ENCODE assay signal across 19 cellular contexts in genomic region chr2:64317712-64318475, GRCh38.
A peak's percentile ranks its signal among the peaks of the same experiment; 100 is the strongest.
DNase-seq lines count a peak whose midpoint lies in the region; ATAC-seq lines count a peak whose summit lies in the region.
"Had no signal": no experiment of that assay in that cellular context is flagged by ENCODE, and none has a peak within 500 bp of the region (broad histone marks: within the 10 kb centered on the region; RNA-seq: fewer than 3 reads in every experiment).

No MANE protein-coding gene starts in this region.

- H3K4me1 Mint-ChIP-seq in activated naive CD8-positive, alpha-beta T cell (ENCODE audit: low read depth) = peaks cover 11% of the 10 kb centered on the region
- peaks cover 3% of the 10 kb centered on the region for H3K4me1 Mint-ChIP-seq in activated naive CD8-positive, alpha-beta T cell treated with anti-CD3 and anti-CD28 coated beads for 36 hours
- peaks cover 9 to 17% of the 10 kb centered on the region in 2 donors for H3K4me1 Mint-ChIP-seq in stimulated activated naive B cell treated with anti-CD40 and anti-IgM and Interleukin-4, amounts not matched to agents 10 μg/mL and 1 μg/mL and 100 μg/mL, for 72 hours

- H3K4me1 ChIP-seq in aorta (ENCODE audit: control insufficient read depth in 1 of 2, insufficient read depth in 2 of 2, low read length in 2 of 2) = peaks cover 0 to 4% of the 10 kb centered on the region in 2 donors

- DNase-seq in activated naive CD8-positive, alpha-beta T cell treated with anti-CD3 and anti-CD28 coated beads for 36 hours = no peak
- DNase-seq in RPMI8226 (peak; percentile 17), aorta (no peak), NCI-H128 (lab: John Stamatoyannopoulos, UW; ENCODE audit: unreplicated experiment) (no peak)
- DNase-seq in stimulated activated naive B cell treated with anti-CD40 and anti-IgM and Interleukin-4, amounts not matched to agents 10 μg/mL and 1 μg/mL and 100 μg/mL, for 72 hours = no peak
- DNase-seq in activated naive CD4-positive, alpha-beta T cell treated with Interleukin-2 at 50 U/mL for 16 hours = no peak
- DNase-seq: COR-L47; GM23248; MG63; NCI-H1105; NCI-H187; NK-92 treated with Interleukin-12 subunit alpha and Interleukin-12 subunit beta, amount 100 ng/mL, for 24 hours; PC-9 had no signal

- H3K9me3 Mint-ChIP-seq in activated naive CD8-positive, alpha-beta T cell (ENCODE audit: low read depth) = no peaks in the 10 kb centered on the region
- no peaks in the 10 kb centered on the region for H3K9me3 Mint-ChIP-seq in activated naive CD8-positive, alpha-beta T cell treated with anti-CD3 and anti-CD28 coated beads for 36 hours
- peaks cover 0 to 2% of the 10 kb centered on the region in 2 donors for H3K9me3 Mint-ChIP-seq in stimulated activated naive B cell treated with anti-CD40 and anti-IgM and Interleukin-4, amounts not matched to agents 10 μg/mL and 1 μg/mL and 100 μg/mL, for 72 hours

- ATAC-seq in HG02678 (IDR thresholded peaks at IDR 0.05; ENCODE audit: unreplicated experiment) (peak; percentile 49), aorta (ENCODE audit: low FRiP score) (no peak)
- peak; percentile 65 to 76 for ATAC-seq in stimulated activated naive B cell treated with anti-CD40 and anti-IgM and Interleukin-4, amounts not matched to agents 10 μg/mL and 1 μg/mL and 100 μg/mL, for 72 hours (replicated peaks)
- ATAC-seq: HCT116, Right ventricle myocardium inferior had no signal

- H3K4me3 Mint-ChIP-seq in activated naive CD8-positive, alpha-beta T cell = no peak overlapping the region
- no peak overlapping the region for H3K4me3 Mint-ChIP-seq in activated naive CD8-positive, alpha-beta T cell treated with anti-CD3 and anti-CD28 coated beads for 36 hours
- peak overlapping the region in 1 of 2 donors; percentile 0 for H3K4me3 Mint-ChIP-seq in stimulated activated naive B cell treated with anti-CD40 and anti-IgM and Interleukin-4, amounts not matched to agents 10 μg/mL and 1 μg/mL and 100 μg/mL, for 72 hours

- 96% methylated on average over 2 of the region's 2 CpGs for WGBS in aorta, 2 donors

- H3K9me3 ChIP-seq in aorta (ENCODE audit: control insufficient read depth, low read length) = no peaks in the 10 kb centered on the region
- H3K9me3 ChIP-seq: MG63 had no signal

- no peaks in the 10 kb centered on the region for H3K27me3 ChIP-seq in aorta (ENCODE audit: control insufficient read depth in 1 of 2, insufficient read depth in 2 of 2, low read length in 1 of 2)
- H3K27me3 ChIP-seq: BLaER1 treated with 17β-estradiol and CSF1 and Interleukin-3, amounts not matched to agents 10 nM and 100 nM had no signal

- H3K4me3 ChIP-seq in aorta (ENCODE audit: low read length in 2 of 2) = no peak overlapping the region
- H3K4me3 ChIP-seq: BLaER1 treated with 17β-estradiol and CSF1 and Interleukin-3, amounts not matched to agents 10 nM and 100 nM; GM23248; MG63; PC-9; SK-N-MC had no signal

- no peaks in the 10 kb centered on the region for H3K36me3 Mint-ChIP-seq in activated naive CD8-positive, alpha-beta T cell
- H3K36me3 Mint-ChIP-seq in activated naive CD8-positive, alpha-beta T cell treated with anti-CD3 and anti-CD28 coated beads for 36 hours = no peaks in the 10 kb centered on the region
- no peaks in the 10 kb centered on the region for H3K36me3 Mint-ChIP-seq in stimulated activated naive B cell treated with anti-CD40 and anti-IgM and Interleukin-4, amounts not matched to agents 10 μg/mL and 1 μg/mL and 100 μg/mL, for 72 hours

- no peaks in the 10 kb centered on the region for H3K27me3 Mint-ChIP-seq in activated naive CD8-positive, alpha-beta T cell
- H3K27me3 Mint-ChIP-seq in activated naive CD8-positive, alpha-beta T cell treated with anti-CD3 and anti-CD28 coated beads for 36 hours = no peaks in the 10 kb centered on the region
- H3K27me3 Mint-ChIP-seq in stimulated activated naive B cell treated with anti-CD40 and anti-IgM and Interleukin-4, amounts not matched to agents 10 μg/mL and 1 μg/mL and 100 μg/mL, for 72 hours = peaks cover 11 to 14% of the 10 kb centered on the region in 2 donors

- peak overlapping the region; percentile 2 for H3K27ac Mint-ChIP-seq in activated naive CD8-positive, alpha-beta T cell
- H3K27ac Mint-ChIP-seq in activated naive CD8-positive, alpha-beta T cell treated with anti-CD3 and anti-CD28 coated beads for 36 hours = no peak overlapping the region
- H3K27ac Mint-ChIP-seq in stimulated activated naive B cell treated with anti-CD40 and anti-IgM and Interleukin-4, amounts not matched to agents 10 μg/mL and 1 μg/mL and 100 μg/mL, for 72 hours = peak overlapping the region; percentile 44

- no peak overlapping the region for H3K27ac ChIP-seq in aorta (ENCODE audit: low read depth in 1 of 2, low read length in 2 of 2)
- H3K27ac ChIP-seq: BLaER1 treated with 17β-estradiol and CSF1 and Interleukin-3, amounts not matched to agents 10 nM and 100 nM; GM23248; PC-9; SK-N-MC had no signal

- intact Hi-C loops in aorta (cut with DNase I) = no loop called here

- H3K36me3 ChIP-seq in aorta (ENCODE audit: control insufficient read depth in 1 of 2, insufficient read depth in 2 of 2, low read length in 1 of 2) = no peaks in the 10 kb centered on the region
- H3K36me3 ChIP-seq: BLaER1 treated with 17β-estradiol and CSF1 and Interleukin-3, amounts not matched to agents 10 nM and 100 nM; MG63 had no signal
